Comparison of ENCODE assay signal across 27 cellular contexts in the genomic region with DNA sequence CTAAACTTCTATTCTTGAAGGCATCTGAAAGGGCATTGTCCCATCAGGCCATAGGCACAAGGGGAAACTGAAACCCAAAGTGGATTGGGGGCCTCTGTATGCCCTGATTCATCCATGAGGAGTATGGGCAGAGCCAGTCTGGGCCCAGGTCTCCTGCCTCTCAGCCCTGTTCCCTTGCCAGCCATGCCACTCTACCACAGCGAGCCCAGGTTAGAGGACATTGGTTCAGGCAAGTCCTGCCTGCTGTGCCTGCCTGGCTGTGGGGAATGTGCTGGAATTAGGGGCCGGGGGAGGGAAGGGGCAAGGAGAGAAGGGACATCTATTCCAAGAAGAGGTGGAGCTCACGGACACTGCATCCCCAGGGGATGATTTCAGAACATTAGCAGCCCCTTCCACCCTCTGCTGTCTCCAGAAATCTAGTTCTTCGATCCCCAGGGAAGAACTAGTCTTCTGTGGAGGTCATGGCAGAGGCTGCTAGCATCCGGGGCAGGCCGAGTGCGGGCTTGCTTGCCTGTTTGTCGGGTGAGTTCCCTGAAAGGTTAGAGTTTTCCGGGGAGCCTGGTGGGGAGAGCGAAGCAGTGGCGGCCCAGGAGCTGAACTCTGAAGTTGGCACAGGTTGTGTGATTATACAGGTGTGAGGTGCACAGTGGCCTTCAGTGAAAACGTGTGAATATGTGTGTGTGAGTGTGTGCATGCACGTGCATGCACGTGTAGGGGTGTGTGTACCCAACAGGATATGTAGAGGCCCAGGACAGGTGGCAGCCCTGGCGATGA. TPM values are rescaled to one million over a fixed set of nuclear protein-coding genes. Genes with fewer than 3 reads are reported as not detected.
DNase-seq lines count a peak whose midpoint lies in the region; ATAC-seq, FAIRE-seq and TF ChIP-seq lines count a peak whose summit lies in the region.
"Had no signal": no experiment of that assay in that cellular context is flagged by ENCODE, and none has a peak within 500 bp of the region (broad histone marks: within the 10 kb centered on the region; RNA-seq: fewer than 3 reads in every experiment).

No MANE protein-coding gene starts in this region.

- FAIRE-seq in bronchial epithelial cell (lab: Jason Lieb, UNC) = peak; percentile 84
- FAIRE-seq: GM12892 had no signal

- no peak overlapping the region for H3K4ac ChIP-seq in neuronal stem cell (ENCODE audit: low read length)

- intact Hi-C loops in left ventricle myocardium superior (cut with micrococcal nuclease) (no loop called here), left cardiac atrium (cut with DNase I) (no loop called here)

- H3K9me3 ChIP-seq in neuronal stem cell (replicated peaks in 1 of 2; ENCODE audit: control insufficient read depth in 2 of 2, insufficient read depth in 1 of 2, low read depth in 1 of 2, low read length in 2 of 2) (no peaks in the 10 kb centered on the region), thymus (ENCODE audit: control insufficient read depth) (no peaks in the 10 kb centered on the region)
- H3K9me3 ChIP-seq: SJCRH30 had no signal

- no peaks in the 10 kb centered on the region for H3K27me3 Mint-ChIP-seq in type B pancreatic cell

- no peaks in the 10 kb centered on the region for H3K9me3 Mint-ChIP-seq in type B pancreatic cell

- no peak overlapping the region for H3K9ac ChIP-seq in neuronal stem cell (ENCODE audit: low read depth, low read length, poor library complexity)

- peaks cover 5% of the 10 kb centered on the region for H3K27me3 ChIP-seq in bronchial epithelial cell (ENCODE audit: control insufficient read depth, insufficient read depth, low read length)
- peaks cover 0 to 5% (median 0%) of the 10 kb centered on the region in 3 experiments for H3K27me3 ChIP-seq in neuronal stem cell (ENCODE audit: control insufficient read depth in 3 of 3, insufficient read depth in 3 of 3, low read depth in 1 of 3, low read length in 3 of 3)
- no peaks in the 10 kb centered on the region for H3K27me3 ChIP-seq in thymus (ENCODE audit: control insufficient read depth, insufficient read depth)
- H3K27me3 ChIP-seq: SJCRH30 had no signal

- H3K4me2 ChIP-seq in neuronal stem cell (ENCODE audit: insufficient read depth, low read length, poor library complexity, severe bottlenecking) = no peak overlapping the region

- peaks cover 6% of the 10 kb centered on the region for H3K4me1 Mint-ChIP-seq in type B pancreatic cell (ENCODE audit: unreplicated experiment)

- peak overlapping the region; percentile 63 for H2BK15ac ChIP-seq in neuronal stem cell (ENCODE audit: low read length)

- H3K27ac Mint-ChIP-seq in type B pancreatic cell = no peak overlapping the region

- no peak overlapping the region for H2BK5ac ChIP-seq in neuronal stem cell (ENCODE audit: low read length)

- H3K27ac ChIP-seq in neuronal stem cell (replicated peaks; ENCODE audit: low read length) (no peak overlapping the region), thymus (ENCODE audit: low read depth) (peak overlapping the region; percentile 33)
- H3K27ac ChIP-seq: SJCRH30 had no signal

- ATAC-seq in left ventricle myocardium superior = peak; percentile 16
- no peak for ATAC-seq in left cardiac atrium
- no peak for ATAC-seq in HG02870 (IDR thresholded peaks at IDR 0.05; ENCODE audit: unreplicated experiment)
- no peak for ATAC-seq in GM18868 (IDR thresholded peaks at IDR 0.05; ENCODE audit: unreplicated experiment)
- ATAC-seq: HCT116, PC-3 had no signal

- no peak overlapping the region for H2AK5ac ChIP-seq in neuronal stem cell (ENCODE audit: low read depth, low read length)

- no peak overlapping the region for H2BK120ac ChIP-seq in neuronal stem cell (ENCODE audit: low read depth, low read length)

- H2BK12ac ChIP-seq in neuronal stem cell (ENCODE audit: low read length) = no peak overlapping the region

- no peak overlapping the region for H3K4me3 ChIP-seq in bronchial epithelial cell (ENCODE audit: low read depth, low read length)
- H3K4me3 ChIP-seq in neuronal stem cell (ENCODE audit: low read length in 2 of 2) = no peak overlapping the region
- no peak overlapping the region for H3K4me3 ChIP-seq in thymus (ENCODE audit: low read length)
- H3K4me3 ChIP-seq: SJCRH30 had no signal

- H4K91ac ChIP-seq in neuronal stem cell (ENCODE audit: low read depth, low read length, poor library complexity) = no peak overlapping the region

- H3K36me3 ChIP-seq in bronchial epithelial cell (ENCODE audit: control insufficient read depth, insufficient read depth, low read length) (no peaks in the 10 kb centered on the region), neuronal stem cell (replicated peaks in 1 of 2; ENCODE audit: control insufficient read depth in 2 of 2, insufficient read depth in 2 of 2, low read length in 2 of 2) (no peaks in the 10 kb centered on the region), thymus (ENCODE audit: control insufficient read depth, insufficient read depth) (no peaks in the 10 kb centered on the region)

- H3K36me3 Mint-ChIP-seq in type B pancreatic cell = no peaks in the 10 kb centered on the region

- no peaks in the 10 kb centered on the region for H3K79me1 ChIP-seq in neuronal stem cell (ENCODE audit: low read depth, low read length)

- no CpG with 5 or more reads among the region's 15 CpGs for whole genome bisulfite sequencing in neuronal stem cell (ENCODE audit: extremely low coverage in 2 of 2, insufficient read length in 2 of 2, insufficient replicate concordance in 1 of 2), 2 donors
- 92% methylated on average over 15 of the region's 15 CpGs for whole genome bisulfite sequencing in thymus

- no peak overlapping the region for H3K23ac ChIP-seq in neuronal stem cell (ENCODE audit: low read depth, low read length, poor library complexity)

- peak overlapping the region; percentile 35 for H3K18ac ChIP-seq in neuronal stem cell (ENCODE audit: low read length)

- H3K14ac ChIP-seq in neuronal stem cell (ENCODE audit: low read length) = no peak overlapping the region

- no peak overlapping the region for H3K4me3 Mint-ChIP-seq in type B pancreatic cell

- DNase-seq in left ventricle myocardium superior (no peak), left cardiac atrium (no peak), bronchial epithelial cell (ENCODE audit: low read depth) (no peak), neuronal stem cell (ENCODE audit: low spot score) (no peak), type B pancreatic cell (ENCODE audit: extremely low spot score, unreplicated experiment) (no peak)
- DNase-seq: 8988T; ACHN; Calu3; DMS79 treated with DMSO at 0.1 percent for 48 hours; GOT3; Karpas-422; NCI-H1092; NCI-H1417 treated with DMSO at 0.1 percent for 48 hours; NCI-H187 treated with DMSO at 0.1 percent for 48 hours; NCI-H2171 treated with DMSO at 0.1 percent for 48 hours; NCI-H524 treated with DMSO at 0.1 percent for 48 hours; NCI-H774; NK-92 treated with Interleukin-12 subunit alpha and Interleukin-12 subunit beta, amount 100 ng/mL, for 24 hours; PC-3; SJCRH30 had no signal

- TF ChIP-seq CTCF in bronchial epithelial cell (IDR thresholded peaks at IDR 0.05; ENCODE audit: insufficient read depth, low read length, severe bottlenecking) (no peak), type B pancreatic cell (conservative IDR thresholded peaks at IDR 0.05) (no peak)

- no peak overlapping the region for H2AFZ ChIP-seq in neuronal stem cell (ENCODE audit: low read length)

- no peak overlapping the region for H4K8ac ChIP-seq in neuronal stem cell (ENCODE audit: low read depth, low read length)

- H3K4me1 ChIP-seq in neuronal stem cell (ENCODE audit: control insufficient read depth in 2 of 2, insufficient read depth in 1 of 2, low read depth in 1 of 2, low read length in 2 of 2) (no peaks in the 10 kb centered on the region), thymus (ENCODE audit: control insufficient read depth, insufficient read depth, low read length) (no peaks in the 10 kb centered on the region)
- H3K4me1 ChIP-seq: SJCRH30 had no signal

RNA-seq across cellular contexts. Expression of a gene that starts 37.8 kb away (rescaled TPM):
- total RNA-seq in left ventricle myocardium superior = not detected
- not detected for total RNA-seq in left cardiac atrium
- total RNA-seq in bronchial epithelial cell = not detected in 2 replicates
- not detected for polyA plus RNA-seq in neuronal stem cell (2013, experiment 1 of 2)
- polyA plus RNA-seq in neuronal stem cell (2013, experiment 2 of 2) = not detected
- 42.1 TPM for polyA plus RNA-seq in thymus
- total RNA-seq in type B pancreatic cell (ENCODE audit: low replicate concordance) = not detected in 2 replicates
- total RNA-seq: Calu3, HT-29, PC-3, SJCRH30 had no signal
- polyA plus RNA-seq: BJ had no signal
